21 cellular contexts compared by ENCODE assay signal in the genomic region with DNA sequence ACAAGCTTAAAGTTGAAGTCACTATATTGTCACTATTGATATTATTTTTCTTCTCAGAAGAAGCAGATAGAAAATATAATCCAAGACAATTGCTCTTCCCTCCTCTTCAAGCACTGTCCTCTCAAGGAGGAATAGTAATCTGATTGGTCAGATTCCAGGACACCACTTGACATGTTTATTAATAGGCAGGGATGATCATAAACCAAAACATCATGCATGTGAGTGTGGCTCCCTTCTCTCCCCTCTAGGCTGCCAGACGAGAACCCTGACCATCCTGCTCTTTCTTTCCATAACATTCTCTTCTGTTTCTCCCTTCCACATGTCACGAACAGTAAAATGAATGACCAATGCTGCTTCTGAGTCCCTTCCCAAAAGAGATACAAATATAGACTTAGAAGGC. TPM values are rescaled to one million over a fixed set of nuclear protein-coding genes. Genes with fewer than 3 reads are reported as not detected.
"Had no signal": no experiment of that assay in that cellular context is flagged by ENCODE, and none has a peak within 500 bp of the region (broad histone marks: within the 10 kb centered on the region; RNA-seq: fewer than 3 reads in every experiment).

No MANE protein-coding gene starts in this region.

- H3K27me3 Mint-ChIP-seq: activated CD4-positive, alpha-beta memory T cell treated with anti-CD3 and anti-CD28 coated beads for 36 hours; activated naive CD4-positive, alpha-beta T cell treated with anti-CD3 and anti-CD28 coated beads, Interleukin-2, amount 50 U/mL, for 24 hours; natural killer cell treated with Interleukin-12 subunit alpha and Interleukin-12 subunit beta and Interleukin-15 and Interleukin-18, amount 100 ng/mL, for 72 hours; progenitor cell of endocrine pancreas had no signal

- H2AFZ ChIP-seq: hepatocyte had no signal

- H3K27me3 ChIP-seq: body of pancreas, cardiac muscle cell, hepatocyte, left lung had no signal

- H3K9me3 ChIP-seq: body of pancreas, left lung had no signal

- H3K27ac ChIP-seq: body of pancreas, cardiac muscle cell, epithelial cell of prostate, hepatocyte, left lung had no signal

- H3K9me3 Mint-ChIP-seq: activated CD4-positive, alpha-beta memory T cell treated with anti-CD3 and anti-CD28 coated beads for 36 hours; activated naive CD4-positive, alpha-beta T cell treated with anti-CD3 and anti-CD28 coated beads, Interleukin-2, amount 50 U/mL, for 24 hours; activated T-helper 1 cell treated with anti-CD3 and anti-CD28 coated beads, Interleukin-12 subunit alpha, Interleukin-12 subunit beta, Interleukin-2, Interleukin-4 antibody, amounts not matched to agents 30 ng/mL and 10 ng/mL and 1 ng/mL, durations not matched to agents 14 hours and 24 hours and 36 hours; natural killer cell treated with Interleukin-12 subunit alpha and Interleukin-12 subunit beta and Interleukin-15 and Interleukin-18, amount 100 ng/mL, for 72 hours; T-helper 1 cell treated with Interleukin-12 subunit alpha and Interleukin-12 subunit beta and Interleukin-4 antibody, amounts not matched to agents 30 μg/mL and 1 μg/mL, for 36 hours had no signal

- H3K27ac Mint-ChIP-seq: activated CD4-positive, alpha-beta memory T cell treated with anti-CD3 and anti-CD28 coated beads for 36 hours; activated naive CD4-positive, alpha-beta T cell treated with anti-CD3 and anti-CD28 coated beads, Interleukin-2, amount 50 U/mL, for 24 hours; activated T-helper 1 cell treated with anti-CD3 and anti-CD28 coated beads, Interleukin-12 subunit alpha, Interleukin-12 subunit beta, Interleukin-2, Interleukin-4 antibody, amounts not matched to agents 30 ng/mL and 10 ng/mL and 1 ng/mL, durations not matched to agents 14 hours and 24 hours and 36 hours; natural killer cell treated with Interleukin-12 subunit alpha and Interleukin-12 subunit beta and Interleukin-15 and Interleukin-18, amount 100 ng/mL, for 72 hours; progenitor cell of endocrine pancreas; T-helper 1 cell treated with Interleukin-12 subunit alpha and Interleukin-12 subunit beta and Interleukin-4 antibody, amounts not matched to agents 30 μg/mL and 1 μg/mL, for 36 hours had no signal

- H3K4me3 Mint-ChIP-seq: activated CD4-positive, alpha-beta memory T cell treated with anti-CD3 and anti-CD28 coated beads for 36 hours; activated naive CD4-positive, alpha-beta T cell treated with anti-CD3 and anti-CD28 coated beads, Interleukin-2, amount 50 U/mL, for 24 hours; activated T-helper 1 cell treated with anti-CD3 and anti-CD28 coated beads, Interleukin-12 subunit alpha, Interleukin-12 subunit beta, Interleukin-2, Interleukin-4 antibody, amounts not matched to agents 30 ng/mL and 10 ng/mL and 1 ng/mL, durations not matched to agents 14 hours and 24 hours and 36 hours; natural killer cell treated with Interleukin-12 subunit alpha and Interleukin-12 subunit beta and Interleukin-15 and Interleukin-18, amount 100 ng/mL, for 72 hours; T-helper 1 cell treated with Interleukin-12 subunit alpha and Interleukin-12 subunit beta and Interleukin-4 antibody, amounts not matched to agents 30 μg/mL and 1 μg/mL, for 36 hours had no signal

- H3K4me3 ChIP-seq: body of pancreas, cardiac muscle cell, hepatocyte, left lung had no signal

- ATAC-seq: body of pancreas; left lung; natural killer cell treated with Interleukin-12 subunit alpha and Interleukin-12 subunit beta and Interleukin-15 and Interleukin-18, amount 100 ng/mL, for 72 hours had no signal

- H3K4me2 ChIP-seq: hepatocyte had no signal

- DNase-seq: activated CD4-positive, alpha-beta memory T cell treated with anti-CD3 and anti-CD28 coated beads for 36 hours; activated CD4-positive, alpha-beta T cell treated with anti-CD3 and anti-CD28 coated beads for 4 hours; activated CD4-positive, CD25-positive, alpha-beta regulatory T cell; activated gamma-delta T cell; anterior cingulate cortex; body of pancreas; foreskin fibroblast; kidney glomerular epithelial cell; left lung; midbrain; stimulated activated CD4-positive, alpha-beta T cell treated with anti-CD3 and anti-CD28 coated beads, Interleukin-4, amount 100 ng/mL, for 24 hours; stimulated activated naive CD4-positive, alpha-beta T cell treated with Interleukin-2 at 50 U/mL for 16 hours; T1000 had no signal

RNA-seq across cellular contexts. Expression of a gene that starts 42.5 kb away (rescaled TPM):
- total RNA-seq: cardiac muscle cell had no signal
